Comparison of ENCODE assay signal across 17 cellular contexts in the genomic region with DNA sequence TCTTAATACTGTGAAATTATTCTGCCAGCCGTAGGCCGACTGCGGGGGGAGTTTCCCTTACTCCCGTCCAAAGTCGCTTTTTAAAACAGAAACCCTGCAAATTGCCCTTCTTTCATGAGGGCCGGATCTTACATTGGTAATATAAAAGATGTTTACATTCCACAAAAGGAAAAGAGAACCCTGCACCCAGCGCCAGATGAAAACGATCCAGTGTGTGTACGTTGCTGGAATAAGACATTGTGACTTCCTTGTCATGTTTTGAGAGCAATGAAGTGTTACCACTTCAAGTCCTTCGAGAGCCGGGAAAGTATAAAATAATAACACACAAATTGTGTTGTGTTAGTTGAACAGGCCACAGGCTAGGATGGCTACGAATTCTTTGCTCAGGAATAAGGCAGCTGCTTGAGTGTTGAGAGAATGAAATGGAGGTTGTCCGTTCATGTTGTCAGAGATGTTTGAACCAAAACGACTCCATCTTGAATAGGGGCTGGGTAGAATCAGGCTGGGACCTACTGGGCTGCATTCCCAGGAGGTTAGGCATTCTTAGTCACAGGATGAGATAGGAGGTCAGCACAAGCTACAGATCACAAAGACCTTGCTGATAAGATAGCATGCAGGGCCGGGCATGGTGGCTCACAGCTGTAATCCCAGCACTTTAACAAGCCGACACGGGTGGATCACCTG. TPM values are rescaled to one million over a fixed set of nuclear protein-coding genes. Genes with fewer than 3 reads are reported as not detected.
DNase-seq lines count a peak whose midpoint lies in the region; ATAC-seq, FAIRE-seq and TF ChIP-seq lines count a peak whose summit lies in the region.
"Had no signal": no experiment of that assay in that cellular context is flagged by ENCODE, and none has a peak within 500 bp of the region (broad histone marks: within the 10 kb centered on the region; RNA-seq: fewer than 3 reads in every experiment).

No MANE protein-coding gene starts in this region.

- in situ Hi-C loops in Caki2 (cut with HindIII; ENCODE audit: low pct_unique_long_range_greater_than_20kb, low sequenced_read_pairs): no loop called here

- H4K20me1 ChIP-seq in hepatocyte (ENCODE audit: insufficient read depth, poor library complexity, severe bottlenecking): no peaks in the 10 kb centered on the region
- no peaks in the 10 kb centered on the region for H4K20me1 ChIP-seq in osteoblast (ENCODE audit: insufficient read depth, low read length)

- H2AFZ ChIP-seq in hepatocyte: no peak overlapping the region
- no peak overlapping the region for H2AFZ ChIP-seq in osteoblast (ENCODE audit: low read length)

- FAIRE-seq in D721Med (lab: Jason Lieb, UNC): no peak

- no peaks in the 10 kb centered on the region for H3K9me2 ChIP-seq in hepatocyte (replicated peaks; ENCODE audit: insufficient read depth)

- 21% methylated on average over 17 of the region's 17 CpGs for WGBS in hepatocyte (ENCODE audit: low lambda C conversion rate, missing lambda C conversion rate)

- no peaks in the 10 kb centered on the region for H3K9me3 ChIP-seq in Peyer's patch
- no peaks in the 10 kb centered on the region for H3K9me3 ChIP-seq in hepatocyte (ENCODE audit: low read depth)
- no peaks in the 10 kb centered on the region for H3K9me3 ChIP-seq in osteoblast (ENCODE audit: low read depth, low read length)

- ATAC-seq in HG02938 (IDR thresholded peaks at IDR 0.05; ENCODE audit: unreplicated experiment) (no peak), GM21717 (IDR thresholded peaks at IDR 0.05; ENCODE audit: unreplicated experiment) (no peak)

- no peak overlapping the region for H3K4me3 ChIP-seq in Peyer's patch
- no peak overlapping the region for H3K4me3 ChIP-seq in hepatocyte
- no peak overlapping the region for H3K4me3 ChIP-seq in osteoblast (ENCODE audit: insufficient read depth, low read length)

- no peak for TF ChIP-seq CTCF in Peyer's patch (IDR thresholded peaks at IDR 0.05)
- no peak for TF ChIP-seq CTCF in hepatocyte (IDR thresholded peaks at IDR 0.05; ENCODE audit: poor library complexity)
- TF ChIP-seq CTCF in osteoblast (IDR thresholded peaks at IDR 0.05; ENCODE audit: extremely low read depth, low read depth, low read length): no peak
- TF ChIP-seq CTCF in D721Med (IDR thresholded peaks at IDR 0.05; ENCODE audit: insufficient read depth, missing control alignments): no peak

- no peaks in the 10 kb centered on the region for H3K36me3 ChIP-seq in Peyer's patch
- H3K36me3 ChIP-seq in hepatocyte (replicated peaks; ENCODE audit: insufficient read depth, low read depth): no peaks in the 10 kb centered on the region
- no peaks in the 10 kb centered on the region for H3K36me3 ChIP-seq in osteoblast (ENCODE audit: insufficient read depth, low read length)

- peaks cover 0 to 7% (median 0%) of the 10 kb centered on the region in 4 donors for H3K4me1 ChIP-seq in Peyer's patch
- peaks cover 40% of the 10 kb centered on the region for H3K4me1 ChIP-seq in hepatocyte (ENCODE audit: insufficient read depth)
- H3K4me1 ChIP-seq in osteoblast (ENCODE audit: insufficient read depth, low read length): no peaks in the 10 kb centered on the region

- peak overlapping the region; percentile 63 for H3K4me2 ChIP-seq in hepatocyte
- H3K4me2 ChIP-seq in osteoblast (ENCODE audit: insufficient read depth, low read length): no peak overlapping the region

- H3K27me3 ChIP-seq in Peyer's patch (no peaks in the 10 kb centered on the region), hepatocyte (no peaks in the 10 kb centered on the region), osteoblast (ENCODE audit: insufficient read depth, low read length) (peaks cover 47% of the 10 kb centered on the region)

- no peak for TF ChIP-seq POLR2A in Peyer's patch (IDR thresholded peaks at IDR 0.05)

- H3K27ac ChIP-seq in Peyer's patch: peak overlapping the region in 3 of 4 donors; percentile 14 to 72 (median 62)
- H3K27ac ChIP-seq in hepatocyte: peak overlapping the region; percentile 96
- H3K27ac ChIP-seq in osteoblast (ENCODE audit: low read depth, low read length): no peak overlapping the region
- H3K27ac ChIP-seq: HL-60, RWPE1 had no signal

- no peaks in the 10 kb centered on the region for H3K79me2 ChIP-seq in hepatocyte
- H3K79me2 ChIP-seq in osteoblast (ENCODE audit: insufficient read depth, low read length): no peaks in the 10 kb centered on the region

- peak; percentile 71 for DNase-seq in Caki2 (ENCODE audit: low read depth)
- peak in 2 of 3 donors; percentile 57 to 63 for DNase-seq in Peyer's patch
- DNase-seq in hepatocyte (ENCODE audit: low spot score): peak; percentile 66
- peak; percentile 38 for DNase-seq in osteoblast (ENCODE audit: insufficient read length, low spot score, missing footprints)
- DNase-seq in D721Med (ENCODE audit: insufficient read length, low spot score): no peak
- DNase-seq in NCI-H1694 (lab: John Stamatoyannopoulos, UW): no peak
- DNase-seq: activated CD4-positive, CD25-positive, alpha-beta regulatory T cell; HCEC 1CT; NCI-H1694 treated with DMSO at 0.1 percent for 48 hours; NCI-H748 treated with DMSO at 0.1 percent for 48 hours; stimulated activated naive CD4-positive, alpha-beta T cell treated with Interleukin-2 at 50 U/mL for 16 hours; T-helper 1 cell had no signal

RNA-seq across cellular contexts. Expression of a gene that starts 5.4 kb away (rescaled TPM):
- 3.0 and 7.7 TPM in 2 replicates for total RNA-seq in Caki2 (2014; rRNA removed; shearing (Covaris generic); ENCODE audit: low replicate concordance)
- total RNA-seq in Peyer's patch: 10 to 100 TPM; 14.9 to 38.8 (median 18.3) TPM
- total RNA-seq in hepatocyte: 24.0 and 25.2 TPM in 2 replicates
- polyA plus RNA-seq in hepatocyte: 50.4 and 62.8 TPM in 2 replicates
- total RNA-seq in osteoblast: 0.29 and 0.36 TPM in 2 replicates
- total RNA-seq: LHCN-M2 had no signal

RNA-seq across cellular contexts. Expression of a gene that starts 45.0 kb away (rescaled TPM):
- total RNA-seq in Caki2 (2014; rRNA removed; shearing (Covaris generic); ENCODE audit: low replicate concordance): 51.9 and 65.0 TPM in 2 replicates
- 10 to 100 TPM; 20.6 to 84.3 (median 51.0) TPM for total RNA-seq in Peyer's patch
- 44.2 and 65.1 TPM in 2 replicates for total RNA-seq in hepatocyte
- polyA plus RNA-seq in hepatocyte: 84.9 and 91.2 TPM in 2 replicates
- 13.0 and 14.8 TPM in 2 replicates for total RNA-seq in osteoblast

Comparison
In these comparisons a context has a peak if more than half of its experiments do, and no peak if none do; other contexts are left out.
1. DNase-seq: peak in Caki2 (single experiment), Peyer's patch (2 of 3), hepatocyte (single experiment) and osteoblast (single experiment); none in D721Med (single experiment) and NCI-H1694 (single experiment).